ENCODE assay signal across 17 cellular contexts in the genomic region with DNA sequence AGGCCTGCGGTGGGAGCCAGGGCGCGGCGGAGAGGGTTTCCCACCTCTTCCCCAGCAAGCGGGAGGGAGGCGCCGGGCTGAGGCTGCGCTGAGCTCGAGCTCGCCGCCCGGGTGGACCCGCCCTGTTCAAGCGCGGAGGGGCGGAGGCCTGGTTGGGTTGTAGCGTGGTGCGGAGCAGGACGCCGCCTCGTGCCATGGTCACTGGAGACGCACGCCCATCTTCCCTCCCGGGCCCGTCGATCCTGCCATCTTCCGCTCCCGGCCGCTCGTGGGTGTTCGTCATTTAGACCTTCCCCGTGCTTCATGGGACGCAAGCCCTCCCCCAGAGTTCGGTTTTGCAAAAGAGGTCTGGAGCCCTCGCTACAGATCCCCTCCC. TPM values are rescaled to one million over a fixed set of nuclear protein-coding genes. Genes with fewer than 3 reads are reported as not detected.
DNase-seq lines count a peak whose midpoint lies in the region; ATAC-seq, FAIRE-seq and TF ChIP-seq lines count a peak whose summit lies in the region.
"Had no signal": no experiment of that assay in that cellular context is flagged by ENCODE, and none has a peak within 500 bp of the region (broad histone marks: within the 10 kb centered on the region; RNA-seq: fewer than 3 reads in every experiment).

No MANE protein-coding gene starts in this region.

- TF ChIP-seq POLR2A in K562 (conservative IDR thresholded peaks at IDR 0.05) (no peak), HepG2 (IDR thresholded peaks at IDR 0.05; ENCODE audit: insufficient read depth in 1 of 2, low read depth in 2 of 2, low read length in 2 of 2) (no peak), vagina (IDR thresholded peaks at IDR 0.05) (no peak)

- no peak overlapping the region for H3K9ac ChIP-seq in K562 (ENCODE audit: insufficient read depth in 1 of 2, low read depth in 2 of 2, low read length in 2 of 2)
- H3K9ac ChIP-seq in HepG2 (ENCODE audit: insufficient read depth, low read depth, low read length), result no peak overlapping the region
- H3K9ac ChIP-seq: KMS-11 had no signal

- H2AFZ ChIP-seq in K562 (ENCODE audit: low read depth, low read length) (no peak overlapping the region), HepG2 (ENCODE audit: low read length) (no peak overlapping the region)

- H3K9me3 ChIP-seq in K562 (replicated peaks; ENCODE audit: control insufficient read depth, insufficient read depth, low read depth, low read length) (no peaks in the 10 kb centered on the region), HepG2 (ENCODE audit: low read length) (no peaks in the 10 kb centered on the region), upper lobe of right lung (no peaks in the 10 kb centered on the region), vagina (no peaks in the 10 kb centered on the region)
- H3K9me3 ChIP-seq: SJCRH30, tibial artery had no signal

- H3K9me1 ChIP-seq in K562 (ENCODE audit: control insufficient read depth, insufficient read depth, low read length), result no peaks in the 10 kb centered on the region

- H3K4me2 ChIP-seq in K562 (ENCODE audit: insufficient read depth, low read length) (no peak overlapping the region), HepG2 (ENCODE audit: low read depth, low read length) (no peak overlapping the region)
- H3K4me2 ChIP-seq: KMS-11 had no signal

- DNase-seq in left ventricle myocardium superior (no peak), Right ventricle myocardium inferior (ENCODE audit: missing footprints) (no peak), K562 (ENCODE audit: extremely low read depth in 1 of 4, low spot score in 3 of 4) (peak in 1 of 4 experiments; percentile 38), HepG2 (ENCODE audit: low spot score) (no peak), upper lobe of right lung (no peak), vagina (ENCODE audit: extremely low spot score in 2 of 2) (no peak), glomerular visceral epithelial cell (ENCODE audit: extremely low spot score) (no peak)
- DNase-seq: NCI-H146; NCI-H82; SJCRH30; stimulated activated CD4-positive, alpha-beta T cell treated with anti-CD3 and anti-CD28 coated beads, Interleukin-15, amount 100 ng/mL, for 24 hours; tibial artery had no signal

- FAIRE-seq in K562 (lab: Jason Lieb, UNC) (no peak), HepG2 (lab: Jason Lieb, UNC) (no peak)
- FAIRE-seq: endometrium had no signal

- H3K36me3 ChIP-seq in K562 (ENCODE audit: control insufficient read depth, insufficient read depth, low read length), result no peaks in the 10 kb centered on the region
- no peaks in the 10 kb centered on the region for H3K36me3 ChIP-seq in HepG2 (replicated peaks in 1 of 2; ENCODE audit: control insufficient read depth in 1 of 2, insufficient read depth in 2 of 2, low read length in 2 of 2)
- H3K36me3 ChIP-seq in upper lobe of right lung, result no peaks in the 10 kb centered on the region
- H3K36me3 ChIP-seq in vagina, result no peaks in the 10 kb centered on the region
- H3K36me3 ChIP-seq: SJCRH30, tibial artery had no signal

- H3K4me3 ChIP-seq in K562, result no peak overlapping the region
- no peak overlapping the region for H3K4me3 ChIP-seq in HepG2 (replicated peaks in 1 of 3; ENCODE audit: insufficient read depth in 1 of 3, low read depth in 2 of 3, low read length in 3 of 3)
- no peak overlapping the region for H3K4me3 ChIP-seq in upper lobe of right lung
- no peak overlapping the region for H3K4me3 ChIP-seq in vagina
- H3K4me3 ChIP-seq: SJCRH30, tibial artery had no signal

- H3K79me2 ChIP-seq in K562 (ENCODE audit: control insufficient read depth, insufficient read depth, low read length) (no peaks in the 10 kb centered on the region), HepG2 (ENCODE audit: insufficient read depth, low read length) (no peaks in the 10 kb centered on the region)

- 6% methylated on average over 35 of the region's 35 CpGs for WGBS in K562 (ENCODE audit: insufficient coverage, low coverage, missing lambda C conversion rate)
- WGBS in HepG2 (ENCODE audit: low lambda C conversion rate), result 30% methylated on average over 11 of the region's 35 CpGs

- no peak for TF ChIP-seq EP300 in K562 (IDR thresholded peaks at IDR 0.05; ENCODE audit: low read length)
- no peak for TF ChIP-seq EP300 in HepG2 (IDR thresholded peaks at IDR 0.05; ENCODE audit: low read depth in 2 of 2, low read length in 2 of 2)
- TF ChIP-seq EP300 in HepG2 (CRISPR knock-in tag; IDR thresholded peaks at IDR 0.05; ENCODE audit: borderline replicate concordance), result no peak

- POLR2A ChIA-PET in K562 (lab: Yijun Ruan, JAX), result interaction anchor here (0.7 kb wide), 1 partner anchor 41 kb away, joined by 3 read pairs; no protein-coding TSS in a partner anchor
- POLR2A ChIA-PET in HepG2 (lab: Yijun Ruan, JAX), result no interaction called here

- intact Hi-C loops in left ventricle myocardium superior (cut with micrococcal nuclease), result no loop called here
- intact Hi-C loops in Right ventricle myocardium inferior (cut with DNase I), result no loop called here
- intact Hi-C loops in K562 (cut with micrococcal nuclease), result no loop called here
- intact Hi-C loops in HepG2 (cut with micrococcal nuclease; ENCODE audit: unreplicated experiment), result no loop called here
- intact Hi-C loops in upper lobe of right lung (cut with DNase I), result no loop called here
- intact Hi-C loops in vagina (cut with DNase I), result no loop called here

- ATAC-seq in left ventricle myocardium superior (peak; percentile 27), Right ventricle myocardium inferior (no peak), K562 (peak; percentile 37; the same call in 2 of the 3 replicates), HepG2 (peak; percentile 52; the same call in 2 of the 3 replicates), upper lobe of right lung (peak; percentile 57), GM21528 (IDR thresholded peaks at IDR 0.05; ENCODE audit: low FRiP score, unreplicated experiment) (no peak)

- BruUV-seq in K562 (replicated peaks; lab: Mats Ljungman, UMichigan) (no TSS peak), HepG2 (replicated peaks; lab: Mats Ljungman, UMichigan) (no TSS peak)

- peaks cover 0 to 16% of the 10 kb centered on the region in 2 experiments; a peak in 1 of 5 replicates for H3K4me1 ChIP-seq in K562 (replicated peaks in 1 of 2; ENCODE audit: control insufficient read depth in 2 of 2, insufficient read depth in 2 of 2, low read length in 2 of 2)
- H3K4me1 ChIP-seq in HepG2 (ENCODE audit: insufficient read depth, low read length), result no peaks in the 10 kb centered on the region
- no peaks in the 10 kb centered on the region for H3K4me1 ChIP-seq in upper lobe of right lung
- peaks cover 19% of the 10 kb centered on the region for H3K4me1 ChIP-seq in vagina

- no peak for TF ChIP-seq CTCF in K562 (IDR thresholded peaks at IDR 0.05 in 2 of 3, conservative IDR thresholded peaks at IDR 0.05 in 1 of 3; ENCODE audit: insufficient read depth in 2 of 3, low read depth in 1 of 3, low read length in 3 of 3)
- no peak for TF ChIP-seq CTCF in HepG2 (CRISPR knock-in tag; IDR thresholded peaks at IDR 0.05)
- TF ChIP-seq CTCF in upper lobe of right lung (IDR thresholded peaks at IDR 0.05), result no peak
- TF ChIP-seq CTCF in vagina (IDR thresholded peaks at IDR 0.05), result no peak

- TF ChIP-seq RAD21 in K562 (CRISPR knock-in tag; conservative IDR thresholded peaks at IDR 0.05 in 1 of 2, IDR thresholded peaks at IDR 0.05 in 1 of 2) (no peak), HepG2 (CRISPR knock-in tag; IDR thresholded peaks at IDR 0.05) (no peak)

- H4K20me1 ChIP-seq in K562 (replicated peaks; ENCODE audit: control insufficient read depth, insufficient read depth, low read length) (peaks cover 16% of the 10 kb centered on the region), HepG2 (ENCODE audit: insufficient read depth, low read length) (no peaks in the 10 kb centered on the region)

- CTCF ChIA-PET in K562 (lab: Yijun Ruan, JAX; ENCODE audit: low intra/inter-chr PET ratio) (no interaction called here), HepG2 (lab: Yijun Ruan, JAX; ENCODE audit: low intra/inter-chr PET ratio, low total read pairs) (no interaction called here)

- H3K27ac ChIP-seq in K562 (ENCODE audit: extremely low read depth, low read depth, low read length) (no peak overlapping the region), HepG2 (ENCODE audit: extremely low read length, insufficient read depth, low read length) (no peak overlapping the region), upper lobe of right lung (no peak overlapping the region), vagina (no peak overlapping the region)
- H3K27ac ChIP-seq: KMS-11, SJCRH30, tibial artery had no signal

- H3K27me3 ChIP-seq in K562 (ENCODE audit: control insufficient read depth in 2 of 2, insufficient read depth in 2 of 2, low read length in 2 of 2) (peaks cover 72 to 73% of the 10 kb centered on the region in 2 experiments), HepG2 (ENCODE audit: control insufficient read depth in 1 of 2, insufficient read depth in 2 of 2, low read length in 2 of 2) (peaks cover 6 to 76% of the 10 kb centered on the region in 2 experiments), upper lobe of right lung (peaks cover 70% of the 10 kb centered on the region), vagina (peaks cover 10% of the 10 kb centered on the region)

- in situ Hi-C loops in K562 (cut with MboI), result no loop called here
- in situ Hi-C loops in HepG2 (cut with HindIII; ENCODE audit: extremely low pct_ligation_motif_present, low pct_unique_long_range_greater_than_20kb), result no loop called here

RNA-seq across cellular contexts. Expression of a gene that starts 9.3 kb away (rescaled TPM):
- not detected for total RNA-seq in left ventricle myocardium superior
- 0.11 TPM for total RNA-seq in Right ventricle myocardium inferior
- total RNA-seq in K562 (2011; cell fraction: chromatin; rRNA removed; ENCODE audit: low replicate concordance), result not detected in 2 replicates
- total RNA-seq in K562 (2011; cell fraction: nucleolus; rRNA removed), result not detected in 2 replicates
- total RNA-seq in K562 (2011; cell fraction: nucleoplasm; rRNA removed), result not detected in 2 replicates
- 0.08 TPM in 1 of 2 replicates, not detected in the other for total RNA-seq in K562 (2014; rRNA removed)
- total RNA-seq in K562 (2014; rRNA removed; fragmentation: Illumina TruSeq; extraction: Trizol), result not detected in 2 replicates
- total RNA-seq in K562 (2015; rRNA removed; fragmentation: Illumina TruSeq; extraction: Trizol), result not detected in 2 replicates
- total RNA-seq in K562 (2021), result 0.04 TPM in 1 of 2 replicates, not detected in the other
- not detected in 2 replicates for polyA plus RNA-seq in K562 (2011; rRNA removed)
- not detected in 2 replicates for polyA plus RNA-seq in K562 (2011; cell fraction: cytosol; rRNA removed)
- not detected in 2 replicates for polyA plus RNA-seq in K562 (2011; cell fraction: nucleus; rRNA removed)
- 0.07 and 0.09 TPM in 2 replicates for polyA plus RNA-seq in K562 (2012)
- 0.04 TPM in 1 of 2 replicates, not detected in the other for polyA plus RNA-seq in K562 (2014; fragmentation: Illumina TruSeq; extraction: Trizol)
- not detected for polyA plus RNA-seq in K562 (2014; fragmentation: Nextera tagmentation; extraction: Ambion mirVana)
- polyA plus RNA-seq in K562 (2014; rRNA removed), result 0.04 and 0.07 TPM in 2 replicates
- polyA minus RNA-seq in K562 (2011; rRNA and poly(A)+ RNA removed), result not detected in 2 replicates
- not detected in 2 replicates for polyA minus RNA-seq in K562 (2011; cell fraction: cytosol; rRNA and poly(A)+ RNA removed)
- polyA minus RNA-seq in K562 (2011; cell fraction: nucleus; rRNA and poly(A)+ RNA removed), result not detected in 2 replicates
- not detected in 2 replicates for total RNA-seq in HepG2 (2016; rRNA removed; fragmentation: Illumina TruSeq; extraction: Trizol)
- not detected in 2 replicates for total RNA-seq in HepG2 (2016; cell fraction: cytosol; rRNA removed; fragmentation: Illumina TruSeq; extraction: Trizol; ENCODE audit: low read depth)
- total RNA-seq in HepG2 (2016; cell fraction: insoluble cytoplasmic fraction; rRNA removed; fragmentation: Illumina TruSeq; extraction: Trizol), result not detected in 2 replicates
- total RNA-seq in HepG2 (2016; cell fraction: membrane; rRNA removed; fragmentation: Illumina TruSeq; extraction: Trizol), result not detected in 2 replicates
- total RNA-seq in HepG2 (2016; cell fraction: nucleus; rRNA removed; fragmentation: Illumina TruSeq; extraction: Trizol), result not detected in 2 replicates
- polyA plus RNA-seq in HepG2 (2011; rRNA removed), result not detected in 2 replicates
- polyA plus RNA-seq in HepG2 (2011; cell fraction: cytosol; rRNA removed), result not detected in 2 replicates
- polyA plus RNA-seq in HepG2 (2011; cell fraction: nucleus; rRNA removed), result not detected in 2 replicates
- polyA plus RNA-seq in HepG2 (2012), result not detected in 2 replicates
- polyA plus RNA-seq in HepG2 (2016; cell fraction: cytosol; fragmentation: Illumina TruSeq; extraction: Trizol; ENCODE audit: low read depth), result not detected in 2 replicates
- not detected in 2 replicates for polyA plus RNA-seq in HepG2 (2016; cell fraction: insoluble cytoplasmic fraction; fragmentation: Illumina TruSeq; extraction: Trizol; ENCODE audit: low read depth)
- polyA plus RNA-seq in HepG2 (2016; cell fraction: membrane; fragmentation: Illumina TruSeq; extraction: Trizol; ENCODE audit: low read depth), result not detected in 2 replicates
- not detected in 2 replicates for polyA plus RNA-seq in HepG2 (2016; cell fraction: nucleus; fragmentation: Illumina TruSeq; extraction: Trizol; ENCODE audit: insufficient read depth, low read depth)
- polyA minus RNA-seq in HepG2 (2011; rRNA and poly(A)+ RNA removed; ENCODE audit: low replicate concordance), result not detected in 2 replicates
- not detected in 2 replicates for polyA minus RNA-seq in HepG2 (2011; cell fraction: cytosol; rRNA and poly(A)+ RNA removed)
- not detected in 2 replicates for polyA minus RNA-seq in HepG2 (2011; cell fraction: nucleus; rRNA and poly(A)+ RNA removed)
- total RNA-seq in upper lobe of right lung, result not detected
- total RNA-seq in vagina, result 0.98 TPM
- total RNA-seq: glomerular endothelial cell, lung microvascular endothelial cell had no signal

Comparison
In these comparisons a context has a peak if more than half of its experiments do, and no peak if none do; other contexts are left out.
1. ATAC-seq: peak in left ventricle myocardium superior (single experiment), K562 (single experiment), HepG2 (single experiment) and upper lobe of right lung (single experiment); none in Right ventricle myocardium inferior (single experiment) and GM21528 (single experiment).